Comparison of ENCODE assay signal across 15 cellular contexts in the genomic region with DNA sequence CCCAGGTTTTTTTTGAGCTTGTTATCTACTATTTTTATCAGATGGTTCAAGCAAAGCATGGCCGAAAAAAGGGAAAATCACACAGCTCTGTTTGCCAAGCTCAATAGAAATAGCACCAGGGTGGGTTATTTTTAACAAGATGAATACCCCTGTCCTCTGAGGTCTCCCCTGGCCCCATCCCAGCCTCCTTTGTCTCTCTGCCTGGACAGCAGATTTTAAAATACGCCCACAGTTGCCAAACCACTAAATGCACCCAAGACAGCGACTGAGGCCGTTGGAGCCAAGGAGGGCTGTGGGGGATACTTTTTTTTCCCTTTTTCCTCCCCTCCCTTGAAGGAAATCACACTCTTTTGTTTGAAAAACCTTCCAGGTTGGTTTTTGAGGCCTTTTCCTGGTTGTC.
"Had no signal": no experiment of that assay in that cellular context is flagged by ENCODE, and none has a peak within 500 bp of the region (broad histone marks: within the 10 kb centered on the region; RNA-seq: fewer than 3 reads in every experiment).

No MANE protein-coding gene starts in this region.

- H3K36me3 Mint-ChIP-seq: naive thymus-derived CD8-positive, alpha-beta T cell; type B pancreatic cell had no signal

- H3K36me3 ChIP-seq: gastrocnemius medialis, heart right ventricle, sigmoid colon had no signal

- H3K9ac ChIP-seq: parathyroid adenoma had no signal

- H3K27me3 Mint-ChIP-seq: type B pancreatic cell had no signal

- H3K27me3 ChIP-seq: gastrocnemius medialis, sigmoid colon had no signal

- H3K4me1 ChIP-seq: gastrocnemius medialis, parathyroid adenoma, psoas muscle, sigmoid colon had no signal

- H3K4me3 Mint-ChIP-seq: naive thymus-derived CD8-positive, alpha-beta T cell; type B pancreatic cell had no signal

- H3K4me3 ChIP-seq: gastrocnemius medialis, heart right ventricle, psoas muscle, sigmoid colon had no signal

- H3K27ac Mint-ChIP-seq: naive thymus-derived CD8-positive, alpha-beta T cell; type B pancreatic cell had no signal

- H3K9me3 ChIP-seq: gastrocnemius medialis, heart right ventricle, psoas muscle, sigmoid colon had no signal

- DNase-seq: cortex of kidney; effector memory CD4-positive, alpha-beta T cell; gastrocnemius medialis; heart right ventricle; hypothalamus; kidney glomerular epithelial cell; naive thymus-derived CD8-positive, alpha-beta T cell; retina; sigmoid colon; small intestine; stimulated activated CD4-positive, alpha-beta T cell treated with anti-CD3 and anti-CD28 coated beads, Interleukin-12 subunit alpha, Interleukin-12 subunit beta, amount 100 ng/mL, for 4 hours; stimulated activated naive CD4-positive, alpha-beta T cell treated with Interleukin-2 at 50 U/mL for 16 hours had no signal

- H3K9me3 Mint-ChIP-seq: naive thymus-derived CD8-positive, alpha-beta T cell; type B pancreatic cell had no signal

- H3K27ac ChIP-seq: gastrocnemius medialis, heart right ventricle, parathyroid adenoma, psoas muscle, sigmoid colon had no signal
